ENCODE assay signal across 22 cellular contexts in genomic region chr11:8241373-8242112, GRCh38. TPM values are rescaled to one million over a fixed set of nuclear protein-coding genes. Genes with fewer than 3 reads are reported as not detected.
DNase-seq lines count a peak whose midpoint lies in the region; ATAC-seq, FAIRE-seq and TF ChIP-seq lines count a peak whose summit lies in the region.
"Had no signal": no experiment of that assay in that cellular context is flagged by ENCODE, and none has a peak within 500 bp of the region (broad histone marks: within the 10 kb centered on the region; RNA-seq: fewer than 3 reads in every experiment).

No MANE protein-coding gene starts in this region.

- H3K36me3 Mint-ChIP-seq in neural crest cell (ENCODE audit: low read depth): peaks cover 3% of the 10 kb centered on the region

- peak overlapping the region; percentile 63 for H3K4me2 ChIP-seq in BLaER1
- H3K4me2 ChIP-seq in K562 (ENCODE audit: insufficient read depth, low read length): no peak overlapping the region

- peaks cover 6% of the 10 kb centered on the region for H3K9me3 Mint-ChIP-seq in neural crest cell

- H3K4me1 Mint-ChIP-seq in neural crest cell: peaks cover 51% of the 10 kb centered on the region
- H3K4me1 Mint-ChIP-seq: T-helper 17 cell had no signal

- H3K4me1 ChIP-seq in BLaER1 (peaks cover 24% of the 10 kb centered on the region), HUES48 (ENCODE audit: control insufficient read depth, insufficient read depth, low read length) (peaks cover 22% of the 10 kb centered on the region), K562 (replicated peaks in 1 of 2; ENCODE audit: control insufficient read depth in 2 of 2, insufficient read depth in 2 of 2, low read length in 2 of 2) (no peaks in the 10 kb centered on the region)

- no peaks in the 10 kb centered on the region for H3K79me2 ChIP-seq in K562 (ENCODE audit: control insufficient read depth, insufficient read depth, low read length)

- in situ Hi-C loops in K562 (cut with MboI): no loop called here

- H3K9me3 ChIP-seq in BLaER1: no peaks in the 10 kb centered on the region
- H3K9me3 ChIP-seq in HUES48 (ENCODE audit: control insufficient read depth, insufficient read depth, low read length): no peaks in the 10 kb centered on the region
- no peaks in the 10 kb centered on the region for H3K9me3 ChIP-seq in K562 (replicated peaks; ENCODE audit: control insufficient read depth, insufficient read depth, low read depth, low read length)

- CTCF ChIA-PET in K562 (lab: Yijun Ruan, JAX; ENCODE audit: low intra/inter-chr PET ratio): no interaction called here

- ATAC-seq in K562 (no peak), GM18873 (IDR thresholded peaks at IDR 0.05; ENCODE audit: low FRiP score, unreplicated experiment) (no peak), GM21367 (IDR thresholded peaks at IDR 0.05; ENCODE audit: unreplicated experiment) (no peak), GM21723 (IDR thresholded peaks at IDR 0.05; ENCODE audit: unreplicated experiment) (no peak)
- ATAC-seq: T-helper 17 cell had no signal

- no peak overlapping the region for H3K27ac ChIP-seq in BLaER1
- peak overlapping the region; percentile 72 for H3K27ac ChIP-seq in HUES48 (ENCODE audit: low read depth, low read length)
- H3K27ac ChIP-seq in K562 (ENCODE audit: extremely low read depth, low read depth, low read length): no peak overlapping the region
- H3K27ac ChIP-seq: C4-2B, RWPE1, SK-N-MC had no signal

- BruUV-seq in K562 (replicated peaks; lab: Mats Ljungman, UMichigan): no TSS peak

- TF ChIP-seq EP300 in K562 (IDR thresholded peaks at IDR 0.05; ENCODE audit: low read length): no peak

- POLR2A ChIA-PET in K562 (lab: Yijun Ruan, JAX): interaction anchor here (0.6 to 0.9 kb wide), 4 partner anchors 9 to 47 kb away, joined by 3 to 5 read pairs (median 3); no protein-coding TSS in a partner anchor

- no peak for FAIRE-seq in K562 (lab: Jason Lieb, UNC)
- FAIRE-seq: D721Med had no signal

- TF ChIP-seq CTCF in K562 (IDR thresholded peaks at IDR 0.05 in 2 of 3, conservative IDR thresholded peaks at IDR 0.05 in 1 of 3; ENCODE audit: insufficient read depth in 2 of 3, low read depth in 1 of 3, low read length in 3 of 3) (no peak), neural crest cell (conservative IDR thresholded peaks at IDR 0.05) (no peak)

- H4K20me1 ChIP-seq in BLaER1 (no peaks in the 10 kb centered on the region), K562 (replicated peaks; ENCODE audit: control insufficient read depth, insufficient read depth, low read length) (no peaks in the 10 kb centered on the region)

- no peaks in the 10 kb centered on the region for H3K36me3 ChIP-seq in BLaER1
- no peaks in the 10 kb centered on the region for H3K36me3 ChIP-seq in HUES48 (ENCODE audit: control insufficient read depth, insufficient read depth, low read length)
- H3K36me3 ChIP-seq in K562 (ENCODE audit: control insufficient read depth, insufficient read depth, low read length): no peaks in the 10 kb centered on the region

- no peak for TF ChIP-seq RAD21 in K562 (CRISPR knock-in tag; conservative IDR thresholded peaks at IDR 0.05 in 1 of 2, IDR thresholded peaks at IDR 0.05 in 1 of 2)

- H3K27me3 ChIP-seq in BLaER1: no peaks in the 10 kb centered on the region
- H3K27me3 ChIP-seq in HUES48 (ENCODE audit: control insufficient read depth, insufficient read depth, low read length): no peaks in the 10 kb centered on the region; the same call in 1 of the 2 replicates
- peaks cover 3 to 32% of the 10 kb centered on the region in 2 experiments; a peak in 3 of 5 replicates for H3K27me3 ChIP-seq in K562 (ENCODE audit: control insufficient read depth in 2 of 2, insufficient read depth in 2 of 2, low read length in 2 of 2)

- no peak for TF ChIP-seq POLR2A in K562 (conservative IDR thresholded peaks at IDR 0.05)

- no peak for DNase-seq in K562 (ENCODE audit: extremely low read depth in 1 of 4, low spot score in 3 of 4)
- no peak for DNase-seq in neural crest cell (ENCODE audit: low read depth, low spot score)
- DNase-seq in NK-92 treated with Interleukin-12 subunit alpha and Interleukin-12 subunit beta, amount 100 ng/mL, for 24 hours (lab: John Stamatoyannopoulos, UW): no peak
- DNase-seq: 8988T, IMR-90, MV-4-11, NCI-H1694, NCI-H2081 treated with DMSO at 0.1 percent for 48 hours, NCI-H526, SHP77 treated with DMSO at 0.1 percent for 48 hours, SW 1271, T-helper 17 cell had no signal

- H3K9ac ChIP-seq in BLaER1 (no peak overlapping the region), HUES48 (ENCODE audit: low read depth, low read length) (no peak overlapping the region), K562 (ENCODE audit: insufficient read depth in 1 of 2, low read depth in 2 of 2, low read length in 2 of 2) (no peak overlapping the region)

- H3K27ac Mint-ChIP-seq in neural crest cell (ENCODE audit: unreplicated experiment): peak overlapping the region; percentile 91
- H3K27ac Mint-ChIP-seq: T-helper 17 cell had no signal

- peak overlapping the region; percentile 31 for H3K4me3 Mint-ChIP-seq in neural crest cell
- H3K4me3 Mint-ChIP-seq: T-helper 17 cell had no signal

- intact Hi-C loops in K562 (cut with micrococcal nuclease): no loop called here

- H3K4me3 ChIP-seq in BLaER1: no peak overlapping the region
- no peak overlapping the region for H3K4me3 ChIP-seq in HUES48 (ENCODE audit: low read depth, low read length)
- no peak overlapping the region for H3K4me3 ChIP-seq in K562
- H3K4me3 ChIP-seq: SK-N-MC had no signal

- no peaks in the 10 kb centered on the region for H3K9me1 ChIP-seq in K562 (ENCODE audit: control insufficient read depth, insufficient read depth, low read length)

- H3K27me3 Mint-ChIP-seq in neural crest cell (ENCODE audit: low read depth): no peaks in the 10 kb centered on the region

- no peak overlapping the region for H2AFZ ChIP-seq in K562 (ENCODE audit: low read depth, low read length)

TF ChIP-seq in K562, 482 proteins besides CTCF, POLR2A, EP300 and RAD21:
- TF ChIP-seq ZNF280A (IDR thresholded peaks at IDR 0.05; ENCODE audit: low read depth, partially characterized antibody) (no peak), ZEB2 (IDR thresholded peaks at IDR 0.05) (no peak), HMG20B (CRISPR knock-in tag; IDR thresholded peaks at IDR 0.05) (no peak), E2F8 (IDR thresholded peaks at IDR 0.05; ENCODE audit: low read depth, partially characterized antibody) (no peak), RBM25 (IDR thresholded peaks at IDR 0.05; ENCODE audit: low read depth, low read length, severe bottlenecking) (peak; percentile 31), FOXM1 (IDR thresholded peaks at IDR 0.05; ENCODE audit: low read depth) (no peak), FOXM1 (CRISPR knock-in tag; IDR thresholded peaks at IDR 0.05; ENCODE audit: low read depth) (no peak)

RNA-seq across cellular contexts. Expression of gene LMO1, which starts 22.1 kb away (rescaled TPM):
- not detected in 2 replicates for total RNA-seq in K562 (2011; cell fraction: chromatin; rRNA removed; ENCODE audit: low replicate concordance)
- total RNA-seq in K562 (2011; cell fraction: nucleolus; rRNA removed): not detected in 2 replicates
- total RNA-seq in K562 (2011; cell fraction: nucleoplasm; rRNA removed): not detected in 2 replicates
- total RNA-seq in K562 (2014; rRNA removed) (not detected in 2 replicates), K562 (2014; rRNA removed; fragmentation: Illumina TruSeq; extraction: Trizol) (not detected in 2 replicates), K562 (2015; rRNA removed; fragmentation: Illumina TruSeq; extraction: Trizol) (not detected in 2 replicates), K562 (2021) (not detected in 2 replicates), neural crest cell (1.5 and 1.8 TPM in 2 replicates)
- polyA plus RNA-seq in K562 (2011; rRNA removed) (not detected in 2 replicates), K562 (2014; fragmentation: Illumina TruSeq; extraction: Trizol) (not detected in 2 replicates), K562 (2014; fragmentation: Nextera tagmentation; extraction: Ambion mirVana) (not detected), K562 (2014; rRNA removed) (not detected in 2 replicates)
- polyA plus RNA-seq in K562 (2011; cell fraction: cytosol; rRNA removed): not detected in 2 replicates
- polyA plus RNA-seq in K562 (2011; cell fraction: nucleus; rRNA removed): not detected in 2 replicates
- not detected in 2 replicates for polyA plus RNA-seq in K562 (2012)
- polyA minus RNA-seq in K562 (2011; rRNA and poly(A)+ RNA removed): not detected in 2 replicates
- polyA minus RNA-seq in K562 (2011; cell fraction: cytosol; rRNA and poly(A)+ RNA removed): not detected in 2 replicates
- polyA minus RNA-seq in K562 (2011; cell fraction: nucleus; rRNA and poly(A)+ RNA removed): not detected in 2 replicates
- total RNA-seq: IMR-90, M059J, T-helper 17 cell had no signal
- polyA plus RNA-seq: IMR-90 had no signal
